Comparison of ENCODE assay signal across 8 cellular contexts in genomic region chr15:52139599-52140462, GRCh38. TPM values are rescaled to one million over a fixed set of nuclear protein-coding genes. Genes with fewer than 3 reads are reported as not detected.
DNase-seq lines count a peak whose midpoint lies in the region; ATAC-seq and TF ChIP-seq lines count a peak whose summit lies in the region.

No MANE protein-coding gene starts in this region.

- peaks cover 12 to 15% of the 10 kb centered on the region in 2 donors for H3K4me1 Mint-ChIP-seq in natural killer cell treated with Interleukin-12 subunit alpha and Interleukin-12 subunit beta and Interleukin-15 and Interleukin-18, amount 100 ng/mL, for 72 hours (ENCODE audit: low read depth in 2 of 2)

- H3K36me3 Mint-ChIP-seq in natural killer cell treated with Interleukin-12 subunit alpha and Interleukin-12 subunit beta and Interleukin-15 and Interleukin-18, amount 100 ng/mL, for 72 hours = no peaks in the 10 kb centered on the region

- no peaks in the 10 kb centered on the region for H3K79me2 ChIP-seq in OCI-LY1 (ENCODE audit: insufficient read depth, low read length)

- H4K20me1 ChIP-seq in OCI-LY1 (ENCODE audit: insufficient read depth, low read length) = no peaks in the 10 kb centered on the region

- H3K27ac ChIP-seq in OCI-LY1 (ENCODE audit: low read depth, low read length, poor library complexity, severe bottlenecking) = no peak overlapping the region

- H3K9me3 ChIP-seq in OCI-LY1 (ENCODE audit: low read length) = no peaks in the 10 kb centered on the region

- no peak for TF ChIP-seq POLR2A in erythroblast (IDR thresholded peaks at IDR 0.05; ENCODE audit: low read length)

- H2AFZ ChIP-seq in OCI-LY1 (ENCODE audit: low read length) = no peak overlapping the region

- no peaks in the 10 kb centered on the region for H3K9me2 ChIP-seq in OCI-LY1 (ENCODE audit: low read depth, low read length)

- no peaks in the 10 kb centered on the region for H3K27me3 ChIP-seq in OCI-LY1 (ENCODE audit: insufficient read depth, low read length)

- H3K4me2 ChIP-seq in OCI-LY1 (ENCODE audit: low read length) = no peak overlapping the region

- no peak overlapping the region for H3K4me3 ChIP-seq in OCI-LY1 (ENCODE audit: low read depth, low read length, poor library complexity, severe bottlenecking)

- no peaks in the 10 kb centered on the region for H3K9me3 Mint-ChIP-seq in natural killer cell treated with Interleukin-12 subunit alpha and Interleukin-12 subunit beta and Interleukin-15 and Interleukin-18, amount 100 ng/mL, for 72 hours

- peak; percentile 94 for DNase-seq in ELF-1 (ENCODE audit: low read depth, low spot score)
- DNase-seq in activated T-cell treated with anti-CD3 and anti-CD28 coated beads for 1 hour (ENCODE audit: low read depth) = peak; percentile 61
- DNase-seq in erythroblast (lab: John Stamatoyannopoulos, UW) = peak; percentile 65 to 83
- DNase-seq in natural killer cell treated with Interleukin-12 subunit alpha and Interleukin-12 subunit beta and Interleukin-15 and Interleukin-18, amount 100 ng/mL, for 72 hours (ENCODE audit: low spot score) = no peak
- DNase-seq in stimulated activated naive CD8-positive, alpha-beta T cell treated with anti-CD3 and anti-CD28 coated beads, Interleukin-15, Interleukin-2, amounts not matched to agents 100 U/mL and 50 U/mL, for 24 hours = peak; percentile 85

- peak overlapping the region; percentile 21 to 22 for H3K27ac Mint-ChIP-seq in natural killer cell treated with Interleukin-12 subunit alpha and Interleukin-12 subunit beta and Interleukin-15 and Interleukin-18, amount 100 ng/mL, for 72 hours

- H3K4me3 Mint-ChIP-seq in natural killer cell treated with Interleukin-12 subunit alpha and Interleukin-12 subunit beta and Interleukin-15 and Interleukin-18, amount 100 ng/mL, for 72 hours = no peak overlapping the region

- H3K9ac ChIP-seq in OCI-LY1 (ENCODE audit: low read length) = no peak overlapping the region

- no peaks in the 10 kb centered on the region for H3F3A ChIP-seq in OCI-LY1 (ENCODE audit: insufficient read depth, low read length)

- H3K27me3 Mint-ChIP-seq in natural killer cell treated with Interleukin-12 subunit alpha and Interleukin-12 subunit beta and Interleukin-15 and Interleukin-18, amount 100 ng/mL, for 72 hours = no peaks in the 10 kb centered on the region

- peaks cover 8% of the 10 kb centered on the region for H3K4me1 ChIP-seq in OCI-LY1 (ENCODE audit: insufficient read depth, low read length, severe bottlenecking)

- TF ChIP-seq CTCF in OCI-LY1 (IDR thresholded peaks at IDR 0.05; ENCODE audit: low read length) = peak; percentile 95

- peaks cover 73% of the 10 kb centered on the region for H3K36me3 ChIP-seq in OCI-LY1 (ENCODE audit: insufficient read depth, low read length)

- ATAC-seq in HG02678 (IDR thresholded peaks at IDR 0.05; ENCODE audit: unreplicated experiment) (peak; percentile 60), GM19455 (IDR thresholded peaks at IDR 0.05; ENCODE audit: unreplicated experiment) (no peak)
- ATAC-seq in natural killer cell treated with Interleukin-12 subunit alpha and Interleukin-12 subunit beta and Interleukin-15 and Interleukin-18, amount 100 ng/mL, for 72 hours = peak; percentile 49 to 64
- peak; percentile 47 for ATAC-seq in stimulated activated naive CD8-positive, alpha-beta T cell treated with anti-CD3 and anti-CD28 coated beads, Interleukin-15, Interleukin-2, amounts not matched to agents 100 U/mL and 50 U/mL, for 24 hours

RNA-seq across cellular contexts. Expression of gene BCL2L10, which starts 27.3 kb away (rescaled TPM):
- not detected for total RNA-seq in natural killer cell treated with Interleukin-12 subunit alpha and Interleukin-12 subunit beta and Interleukin-15 and Interleukin-18, amount 100 ng/mL, for 72 hours

RNA-seq across cellular contexts. Expression of gene GNB5, which starts 51.4 kb away (rescaled TPM):
- total RNA-seq in natural killer cell treated with Interleukin-12 subunit alpha and Interleukin-12 subunit beta and Interleukin-15 and Interleukin-18, amount 100 ng/mL, for 72 hours = 10 to 100 TPM in 1 of 2 donors, 1 to 10 TPM in 1; 7.1 to 11.2 TPM
